Comparison of ENCODE assay signal across 15 cellular contexts in genomic region chr12:79983969-79984629, GRCh38. TPM values are rescaled to one million over a fixed set of nuclear protein-coding genes. Genes with fewer than 3 reads are reported as not detected.
DNase-seq lines count a peak whose midpoint lies in the region; ATAC-seq and TF ChIP-seq lines count a peak whose summit lies in the region.
"Had no signal": no experiment of that assay in that cellular context is flagged by ENCODE, and none has a peak within 500 bp of the region (broad histone marks: within the 10 kb centered on the region; RNA-seq: fewer than 3 reads in every experiment).

No MANE protein-coding gene starts in this region.

- no peaks in the 10 kb centered on the region for H3K36me3 Mint-ChIP-seq in activated CD4-positive, alpha-beta T cell treated with anti-CD3 and anti-CD28 coated beads for 36 hours (ENCODE audit: low read depth)
- H3K36me3 Mint-ChIP-seq in stimulated activated naive B cell treated with anti-CD40 and anti-IgM and Interleukin-4, amounts not matched to agents 10 μg/mL and 1 μg/mL and 100 μg/mL, for 72 hours: no peaks in the 10 kb centered on the region

- TF ChIP-seq CTCF in omental fat pad (IDR thresholded peaks at IDR 0.05): no peak

- H3K27ac Mint-ChIP-seq in activated CD4-positive, alpha-beta T cell treated with anti-CD3 and anti-CD28 coated beads for 36 hours: no peak overlapping the region
- H3K27ac Mint-ChIP-seq in stimulated activated naive B cell treated with anti-CD40 and anti-IgM and Interleukin-4, amounts not matched to agents 10 μg/mL and 1 μg/mL and 100 μg/mL, for 72 hours: no peak overlapping the region

- no peaks in the 10 kb centered on the region for H3K4me1 Mint-ChIP-seq in activated CD4-positive, alpha-beta T cell treated with anti-CD3 and anti-CD28 coated beads for 36 hours
- H3K4me1 Mint-ChIP-seq in stimulated activated naive B cell treated with anti-CD40 and anti-IgM and Interleukin-4, amounts not matched to agents 10 μg/mL and 1 μg/mL and 100 μg/mL, for 72 hours: no peaks in the 10 kb centered on the region

- no peaks in the 10 kb centered on the region for H3K9me3 Mint-ChIP-seq in activated CD4-positive, alpha-beta T cell treated with anti-CD3 and anti-CD28 coated beads for 36 hours (ENCODE audit: low read depth)
- H3K9me3 Mint-ChIP-seq in stimulated activated naive B cell treated with anti-CD40 and anti-IgM and Interleukin-4, amounts not matched to agents 10 μg/mL and 1 μg/mL and 100 μg/mL, for 72 hours: no peaks in the 10 kb centered on the region

- peak; percentile 72 for ATAC-seq in omental fat pad (ENCODE audit: low FRiP score)
- ATAC-seq in activated CD4-positive, alpha-beta T cell treated with anti-CD3 and anti-CD28 coated beads for 36 hours: no peak
- no peak for ATAC-seq in stimulated activated naive B cell treated with anti-CD40 and anti-IgM and Interleukin-4, amounts not matched to agents 10 μg/mL and 1 μg/mL and 100 μg/mL, for 72 hours (replicated peaks)
- no peak for ATAC-seq in GM21576 (IDR thresholded peaks at IDR 0.05; ENCODE audit: unreplicated experiment)
- ATAC-seq: lower lobe of right lung, upper lobe of right lung had no signal

- DNase-seq in ELR (ENCODE audit: low read depth) (peak; percentile 43), OCI-M1 (lab: John Stamatoyannopoulos, UW) (peak; percentile 39), fibroblast of gingiva (ENCODE audit: low read depth) (peak; percentile 9), omental fat pad (ENCODE audit: low spot score) (no peak), GM19238 (ENCODE audit: insufficient read length, low spot score) (no peak)
- DNase-seq in activated CD4-positive, alpha-beta T cell treated with anti-CD3 and anti-CD28 coated beads for 36 hours: no peak
- no peak for DNase-seq in stimulated activated naive B cell treated with anti-CD40 and anti-IgM and Interleukin-4, amounts not matched to agents 10 μg/mL and 1 μg/mL and 100 μg/mL, for 72 hours
- DNase-seq: activated CD4-positive, alpha-beta T cell treated with anti-CD3 and anti-CD28 coated beads for 1 hour; activated effector memory CD4-positive, alpha-beta T cell treated with anti-CD3 and anti-CD28 coated beads, Interleukin-2, amount 50 U/mL, for 16 hours; Calu3; lower lobe of right lung; NCI-H2081; Right ventricle myocardium superior; upper lobe of right lung had no signal

- no peak overlapping the region for H3K4me3 Mint-ChIP-seq in activated CD4-positive, alpha-beta T cell treated with anti-CD3 and anti-CD28 coated beads for 36 hours
- H3K4me3 Mint-ChIP-seq in stimulated activated naive B cell treated with anti-CD40 and anti-IgM and Interleukin-4, amounts not matched to agents 10 μg/mL and 1 μg/mL and 100 μg/mL, for 72 hours: no peak overlapping the region

- POLR2A ChIA-PET in activated CD4-positive, alpha-beta T cell treated with anti-CD3 and anti-CD28 coated beads for 36 hours (lab: Charles Lee): no interaction called here

- CTCF ChIA-PET in activated CD4-positive, alpha-beta T cell treated with anti-CD3 and anti-CD28 coated beads for 36 hours (lab: Charles Lee): interaction anchor here (1.1 kb wide), 1 partner anchor 11 kb away, joined by 3 read pairs; no protein-coding TSS in a partner anchor

- intact Hi-C loops in activated CD4-positive, alpha-beta T cell treated with anti-CD3 and anti-CD28 coated beads for 36 hours (cut with DNase I, micrococcal nuclease): no loop called here

- H3K27me3 Mint-ChIP-seq in activated CD4-positive, alpha-beta T cell treated with anti-CD3 and anti-CD28 coated beads for 36 hours: peaks cover 15% of the 10 kb centered on the region
- peaks cover 31 to 39% of the 10 kb centered on the region in 2 donors for H3K27me3 Mint-ChIP-seq in stimulated activated naive B cell treated with anti-CD40 and anti-IgM and Interleukin-4, amounts not matched to agents 10 μg/mL and 1 μg/mL and 100 μg/mL, for 72 hours

RNA-seq across cellular contexts. Expression of gene PPP1R12A, which starts 49.2 kb away (rescaled TPM):
- total RNA-seq in omental fat pad: 100 to 1,000 TPM in 1 of 4 donors, 10 to 100 TPM in 3; 49.3 to 153 (median 78.0) TPM
- total RNA-seq in activated CD4-positive, alpha-beta T cell treated with anti-CD3 and anti-CD28 coated beads for 36 hours: 100 to 1,000 TPM in 1 of 2 experiments, 10 to 100 TPM in 1; 72.2 to 134 TPM

Comparison
In these comparisons a context has a peak if more than half of its experiments do, and no peak if none do; other contexts are left out.
1. DNase-seq: peak in ELR (single experiment), OCI-M1 (single experiment) and fibroblast of gingiva (single experiment); none in omental fat pad (single experiment), activated CD4-positive, alpha-beta T cell treated with anti-CD3 and anti-CD28 coated beads for 36 hours (single experiment), stimulated activated naive B cell treated with anti-CD40 and anti-IgM and Interleukin-4, amounts not matched to agents 10 μg/mL and 1 μg/mL and 100 μg/mL, for 72 hours (single experiment) and GM19238 (single experiment).